15 cellular contexts compared by ENCODE assay signal in genomic region chr3:110727056-110727455, GRCh38.
DNase-seq lines count a peak whose midpoint lies in the region; ATAC-seq and TF ChIP-seq lines count a peak whose summit lies in the region.
"Had no signal": no experiment of that assay in that cellular context is flagged by ENCODE, and none has a peak within 500 bp of the region (broad histone marks: within the 10 kb centered on the region; RNA-seq: fewer than 3 reads in every experiment).

No MANE protein-coding gene starts in this region.

- H3K36me3 ChIP-seq in GM23338 (ENCODE audit: insufficient read depth), result no peaks in the 10 kb centered on the region
- H3K36me3 ChIP-seq: BLaER1 treated with 17β-estradiol and CSF1 and Interleukin-3, amounts not matched to agents 10 nM and 100 nM; HAP-1 had no signal

- peaks cover 10% of the 10 kb centered on the region for H3K4me1 Mint-ChIP-seq in GM23338
- H3K4me1 Mint-ChIP-seq in progenitor cell of endocrine pancreas (ENCODE audit: low read depth), result peaks cover 20% of the 10 kb centered on the region
- H3K4me1 Mint-ChIP-seq: CD4-positive, CD25-positive, alpha-beta regulatory T cell had no signal

- H3K4me3 ChIP-seq in GM23338, result no peak overlapping the region
- H3K4me3 ChIP-seq: BLaER1 treated with 17β-estradiol and CSF1 and Interleukin-3, amounts not matched to agents 10 nM and 100 nM; GM12878; HAP-1 had no signal

- H3K4me2 ChIP-seq in GM23338, result no peak overlapping the region
- H3K4me2 ChIP-seq: BLaER1 treated with 17β-estradiol and CSF1 and Interleukin-3, amounts not matched to agents 10 nM and 100 nM had no signal

- H3K9me3 Mint-ChIP-seq in GM23338 (no peaks in the 10 kb centered on the region), progenitor cell of endocrine pancreas (ENCODE audit: low read depth) (no peaks in the 10 kb centered on the region)

- no peak overlapping the region for H3K27ac ChIP-seq in GM23338 (ENCODE audit: low read depth)
- H3K27ac ChIP-seq: BLaER1 treated with 17β-estradiol and CSF1 and Interleukin-3, amounts not matched to agents 10 nM and 100 nM had no signal

- no peaks in the 10 kb centered on the region for H3K27me3 ChIP-seq in GM23338 (ENCODE audit: insufficient read depth)

- no peaks in the 10 kb centered on the region for H3F3A ChIP-seq in GM23338 (replicated peaks; ENCODE audit: low read depth)

- H3K79me2 ChIP-seq in GM23338 (replicated peaks; ENCODE audit: insufficient read depth), result no peaks in the 10 kb centered on the region

- POLR2A ChIA-PET in GM10248 (lab: Yijun Ruan, JAX), result interaction anchor here (0.7 kb wide), 1 partner anchor 9 kb away, joined by 12 read pairs; no protein-coding TSS in a partner anchor

- H3K27me3 Mint-ChIP-seq in GM23338 (ENCODE audit: insufficient read depth, low read depth, poor library complexity) (no peaks in the 10 kb centered on the region), progenitor cell of endocrine pancreas (no peaks in the 10 kb centered on the region)

- no peak for ATAC-seq in GM23338
- ATAC-seq: GM12878 had no signal

- CTCF ChIA-PET in GM10248 (lab: Yijun Ruan, JAX), result no interaction called here

- H3K27ac Mint-ChIP-seq in GM23338, result no peak overlapping the region
- peak overlapping the region; percentile 18 for H3K27ac Mint-ChIP-seq in progenitor cell of endocrine pancreas
- H3K27ac Mint-ChIP-seq: CD4-positive, CD25-positive, alpha-beta regulatory T cell had no signal

- no peaks in the 10 kb centered on the region for H3K4me1 ChIP-seq in GM23338 (ENCODE audit: insufficient read depth)
- H3K4me1 ChIP-seq: BLaER1 treated with 17β-estradiol and CSF1 and Interleukin-3, amounts not matched to agents 10 nM and 100 nM; HAP-1 had no signal

- no peaks in the 10 kb centered on the region for H3K9me2 ChIP-seq in GM23338 (ENCODE audit: insufficient read depth)

- TF ChIP-seq CTCF in GM23338 (conservative IDR thresholded peaks at IDR 0.05; ENCODE audit: low read depth in 2 of 2) (no peak), progenitor cell of endocrine pancreas (IDR thresholded peaks at IDR 0.05; ENCODE audit: unreplicated experiment) (no peak), GM10248 (IDR thresholded peaks at IDR 0.05; ENCODE audit: control extremely low read depth, extremely low read depth, low read depth, missing control alignments) (no peak)

- DNase-seq in NCI-H1436 (lab: John Stamatoyannopoulos, UW), result peak; percentile 13
- no peak for DNase-seq in NCI-H1436 treated with DMSO at 0.1 percent for 48 hours (lab: John Stamatoyannopoulos, UW)
- no peak for DNase-seq in GM23338 (ENCODE audit: low spot score)
- DNase-seq in NCI-H69 (lab: John Stamatoyannopoulos, UW), result peak; percentile 63
- DNase-seq in progenitor cell of endocrine pancreas (ENCODE audit: low spot score, unreplicated experiment), result no peak
- DNase-seq in GM10248 (ENCODE audit: extremely low spot score), result no peak
- no peak for DNase-seq in occipital lobe (lab: John Stamatoyannopoulos, UW)
- DNase-seq: 8988T; Calu3; CD4-positive, CD25-positive, alpha-beta regulatory T cell; DMS 273 treated with DMSO at 0.1 percent for 48 hours; GOT3 had no signal

- H3K36me3 Mint-ChIP-seq in GM23338 (ENCODE audit: low read depth) (peaks cover 8% of the 10 kb centered on the region; the same call in 1 of the 3 replicates), progenitor cell of endocrine pancreas (ENCODE audit: insufficient read depth) (no peaks in the 10 kb centered on the region)
- H3K36me3 Mint-ChIP-seq: CD4-positive, CD25-positive, alpha-beta regulatory T cell had no signal

- peak overlapping the region; percentile 9; the same call in 1 of the 2 replicates for H2AFZ ChIP-seq in GM23338

- H4K20me1 ChIP-seq in GM23338 (replicated peaks; ENCODE audit: insufficient read depth), result no peaks in the 10 kb centered on the region
- H4K20me1 ChIP-seq: BLaER1 treated with 17β-estradiol and CSF1 and Interleukin-3, amounts not matched to agents 10 nM and 100 nM had no signal

- H3K4me3 Mint-ChIP-seq in GM23338, result no peak overlapping the region
- no peak overlapping the region for H3K4me3 Mint-ChIP-seq in progenitor cell of endocrine pancreas (ENCODE audit: low read depth)
- H3K4me3 Mint-ChIP-seq: CD4-positive, CD25-positive, alpha-beta regulatory T cell had no signal

TF ChIP-seq in GM23338, 12 proteins besides CTCF, POLR2A, EP300 and RAD21 (continues in another document):
- TF ChIP-seq POLR2AphosphoS5 (IDR thresholded peaks at IDR 0.05; ENCODE audit: low read depth) (no peak), ZNF114 (CRISPR knock-in tag; IDR thresholded peaks at IDR 0.05) (no peak), ZNF462 (CRISPR knock-in tag; IDR thresholded peaks at IDR 0.05) (no peak), REST (IDR thresholded peaks at IDR 0.05; ENCODE audit: unreplicated experiment) (no peak)

Comparison
In these comparisons a context has a peak if more than half of its experiments do, and no peak if none do; other contexts are left out.
1. DNase-seq: peak in NCI-H1436 (single experiment) and NCI-H69 (single experiment); none in NCI-H1436 treated with DMSO at 0.1 percent for 48 hours (single experiment), GM23338 (single experiment), progenitor cell of endocrine pancreas (single experiment), GM10248 (single experiment) and occipital lobe (single experiment).